Comparison of ENCODE assay signal across 22 cellular contexts in the genomic region with DNA sequence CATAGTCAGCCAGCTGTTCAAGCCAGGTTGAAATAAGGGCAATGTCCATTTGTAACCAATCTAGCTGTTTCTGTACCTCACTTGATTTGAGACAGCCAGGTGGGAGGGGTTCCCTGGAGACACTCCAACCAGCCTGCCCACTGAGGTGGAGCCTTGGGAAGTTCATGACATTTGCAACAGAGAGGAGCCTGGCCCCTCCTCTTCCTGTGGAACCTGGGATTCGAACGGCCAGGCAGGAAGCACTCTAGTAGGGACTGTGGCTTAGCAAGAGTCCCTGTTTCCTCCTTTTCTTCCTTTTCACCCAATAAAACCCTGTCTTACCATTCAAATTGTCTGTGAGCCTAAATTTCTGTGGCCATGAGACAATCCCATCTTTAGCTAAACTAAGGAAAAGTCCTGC.
DNase-seq lines count a peak whose midpoint lies in the region; ATAC-seq and TF ChIP-seq lines count a peak whose summit lies in the region.
"Had no signal": no experiment of that assay in that cellular context is flagged by ENCODE, and none has a peak within 500 bp of the region (broad histone marks: within the 10 kb centered on the region; RNA-seq: fewer than 3 reads in every experiment).

No MANE protein-coding gene starts in this region.

- H3K36me3 ChIP-seq in mammary epithelial cell (ENCODE audit: insufficient read depth, low read length) (no peaks in the 10 kb centered on the region), neuron (ENCODE audit: insufficient read depth, low read length) (no peaks in the 10 kb centered on the region), tibial artery (peaks cover 0 to 5% (median 0%) of the 10 kb centered on the region in 3 donors)

- no peak overlapping the region for H3K9ac ChIP-seq in mammary epithelial cell (ENCODE audit: insufficient read depth, low read length)
- H3K9ac ChIP-seq: GM23248 had no signal

- H3K4me3 Mint-ChIP-seq in MCF 10A (ENCODE audit: unreplicated experiment) (no peak overlapping the region), WTC11 (no peak overlapping the region)
- H3K4me3 Mint-ChIP-seq: CD14-positive monocyte; CD4-positive, alpha-beta memory T cell; HFFc6 had no signal

- CTCF ChIA-PET in mammary epithelial cell (lab: Charles Lee; ENCODE audit: low non-redundant PET) (no interaction called here), MCF 10A (lab: Yijun Ruan, JAX) (interaction anchor here (0.6 to 1.4 kb wide), 4 partner anchors 14 to 1248 kb away, joined by 3 to 5 read pairs (median 4); no protein-coding TSS in a partner anchor), WTC11 (lab: Charles Lee) (no interaction called here)

- no TSS peak for BruUV-seq in mammary epithelial cell (replicated peaks; lab: Mats Ljungman, UMichigan)
- no TSS peak for BruUV-seq in MCF 10A (replicated peaks; lab: Mats Ljungman, UMichigan)

- POLR2A ChIA-PET in MCF 10A (lab: Yijun Ruan, JAX): interaction anchor here (0.6 kb wide), 1 partner anchor 8 kb away, joined by 3 read pairs; no protein-coding TSS in a partner anchor
- POLR2A ChIA-PET in WTC11 (lab: Charles Lee): no interaction called here

- WGBS in mammary epithelial cell (ENCODE audit: low coverage, missing lambda C conversion rate): 45% methylated on average over 2 of the region's 2 CpGs

- dilution Hi-C loops in mammary epithelial cell (cut with HindIII; ENCODE audit: low sequenced_read_pairs): no loop called here

- intact Hi-C loops in mammary epithelial cell (cut with micrococcal nuclease): no loop called here
- intact Hi-C loops in MCF 10A (cut with micrococcal nuclease): no loop called here
- intact Hi-C loops in tibial artery (cut with DNase I; ENCODE audit: low total_unique reads): no loop called here

- TF ChIP-seq CTCF in mammary epithelial cell (conservative IDR thresholded peaks at IDR 0.05 in 1 of 2, IDR thresholded peaks at IDR 0.05 in 1 of 2; ENCODE audit: extremely low read depth in 1 of 2, insufficient read depth in 1 of 2, low read depth in 1 of 2, low read length in 2 of 2): no peak
- TF ChIP-seq CTCF in MCF 10A (IDR thresholded peaks at IDR 0.05; ENCODE audit: unreplicated experiment): no peak
- TF ChIP-seq CTCF in WTC11 (IDR thresholded peaks at IDR 0.05): no peak
- TF ChIP-seq CTCF in tibial artery (IDR thresholded peaks at IDR 0.05): no peak

- H4K20me1 ChIP-seq in mammary epithelial cell (ENCODE audit: insufficient read depth, low read length): no peaks in the 10 kb centered on the region

- H3K27me3 ChIP-seq in mammary epithelial cell (ENCODE audit: insufficient read depth, low read length) (no peaks in the 10 kb centered on the region), neuron (ENCODE audit: insufficient read depth, low read length) (peaks cover 2% of the 10 kb centered on the region), tibial artery (no peaks in the 10 kb centered on the region)

- H3K4me2 ChIP-seq in mammary epithelial cell (ENCODE audit: insufficient read depth, low read depth, low read length): no peak overlapping the region
- H3K4me2 ChIP-seq: A549 had no signal

- DNase-seq in mammary epithelial cell (no peak), MCF 10A (ENCODE audit: unreplicated experiment) (no peak), WTC11 (ENCODE audit: low spot score) (no peak), tibial artery (no peak)
- DNase-seq in activated CD8-positive, alpha-beta memory T cell treated with anti-CD3 and anti-CD28 coated beads, Interleukin-2, amount 50 U/mL, for 48 hours: no peak
- DNase-seq: AML-193; CD4-positive, alpha-beta memory T cell; DMS153; DMS79 treated with DMSO at 0.1 percent for 48 hours; GF-D8; GM23248; H7; HFFc6; IMR-90 had no signal

- H3K4me3 ChIP-seq in mammary epithelial cell (replicated peaks in 1 of 3; ENCODE audit: insufficient read depth in 1 of 3, low read depth in 2 of 3, low read length in 3 of 3) (no peak overlapping the region), neuron (ENCODE audit: low read length) (no peak overlapping the region), tibial artery (no peak overlapping the region)
- H3K4me3 ChIP-seq: A549, GM23248, K562 had no signal

- H3K27me3 Mint-ChIP-seq in MCF 10A (ENCODE audit: insufficient read depth, unreplicated experiment) (no peaks in the 10 kb centered on the region), WTC11 (ENCODE audit: low read depth) (no peaks in the 10 kb centered on the region)
- H3K27me3 Mint-ChIP-seq: CD4-positive, alpha-beta memory T cell had no signal

- H3K36me3 Mint-ChIP-seq in MCF 10A (ENCODE audit: insufficient read depth, unreplicated experiment) (no peaks in the 10 kb centered on the region), WTC11 (peaks cover 13% of the 10 kb centered on the region; the same call in 1 of the 2 replicates)
- H3K36me3 Mint-ChIP-seq: CD14-positive monocyte; CD4-positive, alpha-beta memory T cell had no signal

- H3K27ac ChIP-seq in mammary epithelial cell (ENCODE audit: insufficient read depth, low read depth, low read length) (no peak overlapping the region), tibial artery (no peak overlapping the region)
- H3K27ac ChIP-seq: 22Rv1, A549, GM23248, HL-60 had no signal

- ATAC-seq in WTC11 (peak; percentile 62), GM21529 (IDR thresholded peaks at IDR 0.05; ENCODE audit: unreplicated experiment) (no peak)
- ATAC-seq: A549, HCT116, K562 had no signal

- H3K9me3 ChIP-seq in mammary epithelial cell (replicated peaks; ENCODE audit: insufficient read depth, low read length) (peaks cover 9% of the 10 kb centered on the region), neuron (ENCODE audit: low read length) (peaks cover 3% of the 10 kb centered on the region), tibial artery (peaks cover 3 to 25% (median 5%) of the 10 kb centered on the region in 3 donors)
- H3K9me3 ChIP-seq: A549 had no signal

- no peaks in the 10 kb centered on the region for H3K79me2 ChIP-seq in mammary epithelial cell (ENCODE audit: insufficient read depth, low read length)

- H3K4me1 ChIP-seq in mammary epithelial cell (ENCODE audit: insufficient read depth, low read length): no peaks in the 10 kb centered on the region
- peaks cover 3% of the 10 kb centered on the region for H3K4me1 ChIP-seq in neuron (ENCODE audit: insufficient read depth, low read length)
- H3K4me1 ChIP-seq in tibial artery: peaks cover 0 to 10% (median 0%) of the 10 kb centered on the region in 4 donors
- H3K4me1 ChIP-seq: A549 had no signal

- no peak overlapping the region for H3K27ac Mint-ChIP-seq in MCF 10A (ENCODE audit: low read depth, unreplicated experiment)
- H3K27ac Mint-ChIP-seq in WTC11: no peak overlapping the region
- H3K27ac Mint-ChIP-seq: CD14-positive monocyte; CD4-positive, alpha-beta memory T cell; HFFc6 had no signal

- in situ Hi-C loops in mammary epithelial cell (cut with MboI; ENCODE audit: low sequenced_read_pairs in 2 of 2): no loop called here

- H2AFZ ChIP-seq in mammary epithelial cell (ENCODE audit: low read depth, low read length): peak overlapping the region; percentile 32
- H2AFZ ChIP-seq in neuron (ENCODE audit: low read depth, low read length): peak overlapping the region; percentile 20
- H2AFZ ChIP-seq: GM23248 had no signal

- H3K9me3 Mint-ChIP-seq in MCF 10A (ENCODE audit: unreplicated experiment): peaks cover 13% of the 10 kb centered on the region
- H3K9me3 Mint-ChIP-seq in WTC11: peaks cover 32% of the 10 kb centered on the region

- no peaks in the 10 kb centered on the region for H3K4me1 Mint-ChIP-seq in MCF 10A (ENCODE audit: insufficient read depth, unreplicated experiment)
- no peaks in the 10 kb centered on the region for H3K4me1 Mint-ChIP-seq in WTC11
- H3K4me1 Mint-ChIP-seq: CD14-positive monocyte; CD4-positive, alpha-beta memory T cell had no signal

TF ChIP-seq in WTC11, 78 proteins besides CTCF, POLR2A, EP300 and RAD21:
- TF ChIP-seq CREM (CRISPR knock-in tag; IDR thresholded peaks at IDR 0.05) (no peak), ZNF232 (CRISPR knock-in tag; IDR thresholded peaks at IDR 0.05) (no peak), RORB (CRISPR knock-in tag; IDR thresholded peaks at IDR 0.05) (no peak), FOXP1 (CRISPR knock-in tag; IDR thresholded peaks at IDR 0.05; ENCODE audit: borderline replicate concordance) (no peak), GTF2I (CRISPR knock-in tag; conservative IDR thresholded peaks at IDR 0.05) (no peak)
- TF ChIP-seq, protein P1, sequence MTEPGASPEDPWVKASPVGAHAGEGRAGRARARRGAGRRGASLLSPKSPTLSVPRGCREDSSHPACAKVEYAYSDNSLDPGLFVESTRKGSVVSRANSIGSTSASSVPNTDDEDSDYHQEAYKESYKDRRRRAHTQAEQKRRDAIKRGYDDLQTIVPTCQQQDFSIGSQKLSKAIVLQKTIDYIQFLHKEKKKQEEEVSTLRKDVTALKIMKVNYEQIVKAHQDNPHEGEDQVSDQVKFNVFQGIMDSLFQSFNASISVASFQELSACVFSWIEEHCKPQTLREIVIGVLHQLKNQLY (CRISPR knock-in tag; IDR thresholded peaks at IDR 0.05): no peak
- TF ChIP-seq, protein P2, sequence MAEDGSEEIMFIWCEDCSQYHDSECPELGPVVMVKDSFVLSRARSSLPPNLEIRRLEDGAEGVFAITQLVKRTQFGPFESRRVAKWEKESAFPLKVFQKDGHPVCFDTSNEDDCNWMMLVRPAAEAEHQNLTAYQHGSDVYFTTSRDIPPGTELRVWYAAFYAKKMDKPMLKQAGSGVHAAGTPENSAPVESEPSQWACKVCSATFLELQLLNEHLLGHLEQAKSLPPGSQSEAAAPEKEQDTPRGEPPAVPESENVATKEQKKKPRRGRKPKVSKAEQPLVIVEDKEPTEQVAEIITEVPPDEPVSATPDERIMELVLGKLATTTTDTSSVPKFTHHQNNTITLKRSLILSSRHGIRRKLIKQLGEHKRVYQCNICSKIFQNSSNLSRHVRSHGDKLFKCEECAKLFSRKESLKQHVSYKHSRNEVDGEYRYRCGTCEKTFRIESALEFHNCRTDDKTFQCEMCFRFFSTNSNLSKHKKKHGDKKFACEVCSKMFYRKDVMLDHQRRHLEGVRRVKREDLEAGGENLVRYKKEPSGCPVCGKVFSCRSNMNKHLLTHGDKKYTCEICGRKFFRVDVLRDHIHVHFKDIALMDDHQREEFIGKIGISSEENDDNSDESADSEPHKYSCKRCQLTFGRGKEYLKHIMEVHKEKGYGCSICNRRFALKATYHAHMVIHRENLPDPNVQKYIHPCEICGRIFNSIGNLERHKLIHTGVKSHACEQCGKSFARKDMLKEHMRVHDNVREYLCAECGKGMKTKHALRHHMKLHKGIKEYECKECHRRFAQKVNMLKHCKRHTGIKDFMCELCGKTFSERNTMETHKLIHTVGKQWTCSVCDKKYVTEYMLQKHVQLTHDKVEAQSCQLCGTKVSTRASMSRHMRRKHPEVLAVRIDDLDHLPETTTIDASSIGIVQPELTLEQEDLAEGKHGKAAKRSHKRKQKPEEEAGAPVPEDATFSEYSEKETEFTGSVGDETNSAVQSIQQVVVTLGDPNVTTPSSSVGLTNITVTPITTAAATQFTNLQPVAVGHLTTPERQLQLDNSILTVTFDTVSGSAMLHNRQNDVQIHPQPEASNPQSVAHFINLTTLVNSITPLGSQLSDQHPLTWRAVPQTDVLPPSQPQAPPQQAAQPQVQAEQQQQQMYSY (CRISPR knock-in tag; IDR thresholded peaks at IDR 0.05): no peak
TF ChIP-seq in WTC11: peak in this region for 0.
